In genomic region chr2:1685957-1686783, GRCh38 we compare ENCODE assay signal across 12 cellular contexts. TPM values are rescaled to one million over a fixed set of nuclear protein-coding genes. Genes with fewer than 3 reads are reported as not detected.
DNase-seq lines count a peak whose midpoint lies in the region; ATAC-seq and TF ChIP-seq lines count a peak whose summit lies in the region.
"Had no signal": no experiment of that assay in that cellular context is flagged by ENCODE, and none has a peak within 500 bp of the region (broad histone marks: within the 10 kb centered on the region; RNA-seq: fewer than 3 reads in every experiment).

No MANE protein-coding gene starts in this region.

- no peak for ATAC-seq in body of pancreas

- H3K27me3 Mint-ChIP-seq in HFFc6 (ENCODE audit: insufficient read depth) = peaks cover 3% of the 10 kb centered on the region; the same call in 1 of the 2 replicates

- H3K4me3 ChIP-seq in kidney epithelial cell (ENCODE audit: low read depth, low read length) (no peak overlapping the region), testis (no peak overlapping the region), body of pancreas (no peak overlapping the region), tibial artery (no peak overlapping the region)
- H3K4me3 ChIP-seq: GM23248 had no signal

- 88 to 90% methylated on average over 18 to 21 of the region's 21 CpGs for WGBS in testis, 2 donors
- 60 to 69% methylated on average over 21 of the region's 21 CpGs for WGBS in body of pancreas, 2 donors

- H3K27me3 ChIP-seq in kidney epithelial cell (ENCODE audit: control insufficient read depth, insufficient read depth, low read length) (no peaks in the 10 kb centered on the region), testis (no peaks in the 10 kb centered on the region), body of pancreas (no peaks in the 10 kb centered on the region), tibial artery (no peaks in the 10 kb centered on the region)

- intact Hi-C loops in testis (cut with DNase I; ENCODE audit: low total_unique reads) = no loop called here
- intact Hi-C loops in body of pancreas (cut with DNase I) = no loop called here
- intact Hi-C loops in tibial artery (cut with DNase I; ENCODE audit: low total_unique reads) = no loop called here

- peak; percentile 52 for DNase-seq in HFFc6
- DNase-seq in amniotic stem cell (lab: John Stamatoyannopoulos, UW) = peak; percentile 4
- peak; percentile 37 for DNase-seq in kidney epithelial cell (ENCODE audit: low read depth)
- DNase-seq in testis = peak; percentile 7
- DNase-seq in body of pancreas = no peak
- no peak for DNase-seq in NCI-H774 (lab: John Stamatoyannopoulos, UW)
- no peak for DNase-seq in tibial artery
- DNase-seq: activated CD4-positive, CD25-positive, alpha-beta regulatory T cell treated with anti-CD3 and anti-CD28 coated beads, Interleukin-2, amount 50 U/mL, for 72 hours; activated effector memory CD4-positive, alpha-beta T cell treated with anti-CD3 and anti-CD28 coated beads, Interleukin-2, amount 50 U/mL, for 16 hours; effector memory CD4-positive, alpha-beta T cell; GM23248; NCI-H187 had no signal

- H3K27ac Mint-ChIP-seq in HFFc6 = peak overlapping the region; percentile 88

- H3K36me3 ChIP-seq in kidney epithelial cell (ENCODE audit: control insufficient read depth, insufficient read depth, low read length) (peaks cover 3% of the 10 kb centered on the region), testis (ENCODE audit: low read depth, missing control alignments) (no peaks in the 10 kb centered on the region), body of pancreas (replicated peaks in 1 of 2; ENCODE audit: insufficient read depth in 1 of 2, low read depth in 2 of 2) (no peaks in the 10 kb centered on the region), tibial artery (peaks cover 26 to 65% (median 50%) of the 10 kb centered on the region in 3 donors)

- H3K9me3 ChIP-seq in testis (no peaks in the 10 kb centered on the region), body of pancreas (no peaks in the 10 kb centered on the region), tibial artery (no peaks in the 10 kb centered on the region)

- H3K27ac ChIP-seq in testis (no peak overlapping the region), body of pancreas (no peak overlapping the region), tibial artery (no peak overlapping the region)
- H3K27ac ChIP-seq: GM23248 had no signal

- H3K36me3 Mint-ChIP-seq in HFFc6 (ENCODE audit: low read depth) = peaks cover 37% of the 10 kb centered on the region

- H3K4me1 Mint-ChIP-seq in HFFc6 (ENCODE audit: low read depth) = peaks cover 52% of the 10 kb centered on the region

- H3K4me1 ChIP-seq in testis (no peaks in the 10 kb centered on the region), body of pancreas (no peaks in the 10 kb centered on the region), tibial artery (peaks cover 0 to 8% (median 0%) of the 10 kb centered on the region in 4 donors)

- no peak for TF ChIP-seq CTCF in HFFc6 (IDR thresholded peaks at IDR 0.05)
- no peak for TF ChIP-seq CTCF in kidney epithelial cell (IDR thresholded peaks at IDR 0.05; ENCODE audit: insufficient read depth, low read length, poor library complexity, severe bottlenecking)
- TF ChIP-seq CTCF in testis (IDR thresholded peaks at IDR 0.05) = no peak
- no peak for TF ChIP-seq CTCF in body of pancreas (IDR thresholded peaks at IDR 0.05)
- no peak for TF ChIP-seq CTCF in tibial artery (IDR thresholded peaks at IDR 0.05)

- H3K4me3 Mint-ChIP-seq in HFFc6 = peak overlapping the region; percentile 66

- TF ChIP-seq POLR2A in testis (IDR thresholded peaks at IDR 0.05) = no peak
- no peak for TF ChIP-seq POLR2A in body of pancreas (IDR thresholded peaks at IDR 0.05)

- no peaks in the 10 kb centered on the region for H3K9me3 Mint-ChIP-seq in HFFc6

RNA-seq across cellular contexts. Expression of gene PXDN, which starts 58.1 kb away (rescaled TPM):
- 100 to 1,000 TPM; 283 to 403 (median 323) TPM for total RNA-seq in HFFc6 (2021; fragmentation: NEBNext Ultra II Directional; extraction: Animal tissue kit (Norgen Biotek cat#: 25700))
- 287 and 314 TPM in 2 replicates for total RNA-seq in kidney epithelial cell
- total RNA-seq in testis = 10 to 100 TPM; 33.8 to 41.8 TPM
- 26.7 TPM for polyA plus RNA-seq in testis (ENCODE audit: insufficient read depth, low read depth, low replicate concordance)
- 10 to 100 TPM in 1 of 2 donors, 1 to 10 TPM in 1; 7.0 to 41.9 TPM for total RNA-seq in body of pancreas

Comparison
In these comparisons a context has a peak if more than half of its experiments do, and no peak if none do; other contexts are left out.
1. DNase-seq: peak in HFFc6 (single experiment), amniotic stem cell (single experiment), kidney epithelial cell (single experiment) and testis (single experiment); none in body of pancreas (0 of 4), NCI-H774 (single experiment) and tibial artery (0 of 2).